Comparison of ENCODE assay signal across 17 cellular contexts in the genomic region with DNA sequence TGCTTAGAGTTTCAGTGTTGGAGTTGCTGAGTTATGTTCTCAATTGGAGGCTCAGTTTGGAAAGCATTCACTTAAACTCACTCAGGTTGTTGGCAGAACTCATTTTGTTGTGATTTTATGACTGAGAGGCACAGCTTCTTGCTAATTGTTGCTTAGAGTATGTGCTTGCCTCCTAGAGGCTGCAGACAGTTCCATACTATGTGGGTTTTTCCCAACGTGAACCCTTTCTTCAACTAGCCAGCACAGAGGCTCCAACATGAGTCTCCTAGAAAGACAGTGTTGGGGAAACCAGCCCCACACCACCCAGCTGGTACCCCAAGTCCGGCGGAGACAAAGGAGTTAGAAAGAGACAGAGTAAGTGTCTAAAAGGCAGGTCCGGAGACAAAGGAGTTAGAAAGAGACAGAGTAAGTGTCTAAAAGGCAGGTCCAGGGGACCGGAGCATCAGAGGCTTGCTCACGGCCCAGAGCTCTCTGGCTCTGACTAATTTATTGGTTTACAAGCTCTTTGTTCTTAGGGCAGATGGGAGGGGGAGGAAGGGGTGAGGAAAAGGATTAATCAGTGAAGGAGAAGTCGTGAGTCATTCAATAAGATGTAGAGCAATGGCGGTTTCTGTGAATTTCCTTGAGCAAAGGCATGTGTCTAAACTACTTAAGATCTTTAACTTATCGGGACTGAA.
DNase-seq lines count a peak whose midpoint lies in the region; ATAC-seq lines count a peak whose summit lies in the region.
"Had no signal": no experiment of that assay in that cellular context is flagged by ENCODE, and none has a peak within 500 bp of the region (broad histone marks: within the 10 kb centered on the region; RNA-seq: fewer than 3 reads in every experiment).

No MANE protein-coding gene starts in this region.

- intact Hi-C loops in activated CD4-positive, alpha-beta T cell treated with anti-CD3 and anti-CD28 coated beads for 36 hours (cut with DNase I, micrococcal nuclease) = no loop called here

- H3K4me1 Mint-ChIP-seq in T-helper 17 cell = no peaks in the 10 kb centered on the region
- H3K4me1 Mint-ChIP-seq in activated CD4-positive, alpha-beta T cell treated with anti-CD3 and anti-CD28 coated beads for 36 hours = no peaks in the 10 kb centered on the region

- no peaks in the 10 kb centered on the region for H3K27me3 Mint-ChIP-seq in T-helper 17 cell
- no peaks in the 10 kb centered on the region for H3K27me3 Mint-ChIP-seq in activated CD4-positive, alpha-beta T cell treated with anti-CD3 and anti-CD28 coated beads for 36 hours

- H3K27me3 ChIP-seq in HUES48 (ENCODE audit: control insufficient read depth, insufficient read depth, low read length) = no peaks in the 10 kb centered on the region
- H3K27me3 ChIP-seq: BLaER1 treated with 17β-estradiol and CSF1 and Interleukin-3, amounts not matched to agents 10 nM and 100 nM; testis had no signal

- no peak overlapping the region for H3K9ac ChIP-seq in HUES48 (ENCODE audit: low read depth, low read length)
- H3K9ac ChIP-seq: BLaER1 treated with 17β-estradiol and CSF1 and Interleukin-3, amounts not matched to agents 10 nM and 100 nM had no signal

- ATAC-seq in T-helper 17 cell (no peak), HG02759 (IDR thresholded peaks at IDR 0.05; ENCODE audit: unreplicated experiment) (no peak)
- ATAC-seq in activated CD4-positive, alpha-beta T cell treated with anti-CD3 and anti-CD28 coated beads for 36 hours = no peak
- ATAC-seq: sciatic nerve had no signal

- peaks cover 19% of the 10 kb centered on the region for H3K9me3 Mint-ChIP-seq in activated CD4-positive, alpha-beta T cell treated with anti-CD3 and anti-CD28 coated beads for 36 hours (ENCODE audit: low read depth)

- 0 out of 2 replicates have a peak, but pooled peaks cover 6% of the 10 kb centered on the region for H3K4me1 ChIP-seq in HUES48 (ENCODE audit: control insufficient read depth, insufficient read depth, low read length)
- H3K4me1 ChIP-seq: BLaER1 treated with 17β-estradiol and CSF1 and Interleukin-3, amounts not matched to agents 10 nM and 100 nM; testis had no signal

- H3K27ac Mint-ChIP-seq in T-helper 17 cell = no peak overlapping the region
- H3K27ac Mint-ChIP-seq in activated CD4-positive, alpha-beta T cell treated with anti-CD3 and anti-CD28 coated beads for 36 hours = no peak overlapping the region

- DNase-seq in amniotic epithelial cell (ENCODE audit: low read depth) (peak; percentile 1), kidney glomerular epithelial cell (lab: John Stamatoyannopoulos, UW) (peak; percentile 37), T-helper 17 cell (no peak), NCI-H2171 treated with DMSO at 0.1 percent for 48 hours (lab: John Stamatoyannopoulos, UW) (no peak)
- DNase-seq in activated CD4-positive, alpha-beta T cell treated with anti-CD3 and anti-CD28 coated beads for 36 hours = no peak
- DNase-seq: activated CD4-positive, alpha-beta T cell treated with anti-CD3 and anti-CD28 coated beads for 4 hours; activated naive CD4-positive, alpha-beta T cell treated with anti-CD3 and anti-CD28 coated beads, Interleukin-2, amount 50 U/mL, for 16 hours; foreskin fibroblast; GOT3; mammary epithelial cell; NCI-H1092 treated with DMSO at 0.1 percent for 48 hours; SIG-M5; testis had no signal

- H3K4me3 ChIP-seq in HUES48 (ENCODE audit: low read depth, low read length) = no peak overlapping the region
- H3K4me3 ChIP-seq: BLaER1 treated with 17β-estradiol and CSF1 and Interleukin-3, amounts not matched to agents 10 nM and 100 nM; testis had no signal

- CTCF ChIA-PET in activated CD4-positive, alpha-beta T cell treated with anti-CD3 and anti-CD28 coated beads for 36 hours (lab: Charles Lee) = no interaction called here

- no peaks in the 10 kb centered on the region for H3K36me3 ChIP-seq in HUES48 (ENCODE audit: control insufficient read depth, insufficient read depth, low read length)
- H3K36me3 ChIP-seq: BLaER1 treated with 17β-estradiol and CSF1 and Interleukin-3, amounts not matched to agents 10 nM and 100 nM had no signal

- peak overlapping the region; percentile 42 for H3K27ac ChIP-seq in HUES48 (ENCODE audit: low read depth, low read length)
- H3K27ac ChIP-seq: BLaER1 treated with 17β-estradiol and CSF1 and Interleukin-3, amounts not matched to agents 10 nM and 100 nM; testis had no signal

- no peak overlapping the region for H3K4me3 Mint-ChIP-seq in T-helper 17 cell
- H3K4me3 Mint-ChIP-seq in activated CD4-positive, alpha-beta T cell treated with anti-CD3 and anti-CD28 coated beads for 36 hours = no peak overlapping the region

- H3K9me3 ChIP-seq in HUES48 (ENCODE audit: control insufficient read depth, insufficient read depth, low read length) (no peaks in the 10 kb centered on the region), T-helper 17 cell (ENCODE audit: control insufficient read depth, low read length, poor library complexity, severe bottlenecking) (no peaks in the 10 kb centered on the region)
- H3K9me3 ChIP-seq: testis had no signal

- no peaks in the 10 kb centered on the region for H3K36me3 Mint-ChIP-seq in T-helper 17 cell (ENCODE audit: low read depth)
- H3K36me3 Mint-ChIP-seq in activated CD4-positive, alpha-beta T cell treated with anti-CD3 and anti-CD28 coated beads for 36 hours (ENCODE audit: low read depth) = no peaks in the 10 kb centered on the region

- POLR2A ChIA-PET in activated CD4-positive, alpha-beta T cell treated with anti-CD3 and anti-CD28 coated beads for 36 hours (lab: Charles Lee) = no interaction called here

Comparison
In these comparisons a context has a peak if more than half of its experiments do, and no peak if none do; other contexts are left out.
1. DNase-seq: peak in amniotic epithelial cell (single experiment) and kidney glomerular epithelial cell (single experiment); none in T-helper 17 cell (0 of 3), activated CD4-positive, alpha-beta T cell treated with anti-CD3 and anti-CD28 coated beads for 36 hours (single experiment) and NCI-H2171 treated with DMSO at 0.1 percent for 48 hours (single experiment).